Comparison of ENCODE assay signal across 15 cellular contexts in genomic region chr5:14267166-14267838, GRCh38.
DNase-seq lines count a peak whose midpoint lies in the region; ATAC-seq and TF ChIP-seq lines count a peak whose summit lies in the region.
"Had no signal": no experiment of that assay in that cellular context is flagged by ENCODE, and none has a peak within 500 bp of the region (broad histone marks: within the 10 kb centered on the region; RNA-seq: fewer than 3 reads in every experiment).

No MANE protein-coding gene starts in this region.

- peak overlapping the region; percentile 50 for H3K4me3 Mint-ChIP-seq in neural crest cell
- H3K4me3 Mint-ChIP-seq: activated naive CD8-positive, alpha-beta T cell; IgD-negative memory B cell; nephron progenitor cell; T-cell had no signal

- no peak overlapping the region for H3K4me3 ChIP-seq in choroid plexus epithelial cell (ENCODE audit: low read depth, low read length)

- H3K36me3 Mint-ChIP-seq in neural crest cell (ENCODE audit: low read depth), result no peaks in the 10 kb centered on the region
- H3K36me3 Mint-ChIP-seq: activated naive CD8-positive, alpha-beta T cell; IgD-negative memory B cell; T-cell had no signal

- no peaks in the 10 kb centered on the region for H3K27me3 Mint-ChIP-seq in neural crest cell (ENCODE audit: low read depth)
- H3K27me3 Mint-ChIP-seq: IgD-negative memory B cell had no signal

- no peak overlapping the region for H3K27ac Mint-ChIP-seq in neural crest cell (ENCODE audit: unreplicated experiment)
- H3K27ac Mint-ChIP-seq: activated naive CD8-positive, alpha-beta T cell; T-cell had no signal

- ATAC-seq in GM18861 (IDR thresholded peaks at IDR 0.05; ENCODE audit: unreplicated experiment), result no peak
- no peak for ATAC-seq in GM18520 (IDR thresholded peaks at IDR 0.05; ENCODE audit: unreplicated experiment)
- ATAC-seq: T-cell had no signal

- H3K9me3 Mint-ChIP-seq in neural crest cell, result no peaks in the 10 kb centered on the region
- H3K9me3 Mint-ChIP-seq: IgD-negative memory B cell, nephron progenitor cell, T-cell had no signal

- peaks cover 67% of the 10 kb centered on the region for H3K4me1 Mint-ChIP-seq in neural crest cell

- peak; percentile 65 for DNase-seq in ELF-1 (ENCODE audit: low read depth, low spot score)
- peak; percentile 48 for DNase-seq in NCI-H460 (ENCODE audit: extremely low read depth, low read depth)
- DNase-seq in choroid plexus epithelial cell (ENCODE audit: low read depth), result peak; percentile 55
- DNase-seq in neural crest cell (ENCODE audit: low read depth, low spot score), result no peak
- no peak for DNase-seq in activated CD4-positive, CD25-positive, alpha-beta regulatory T cell (lab: John Stamatoyannopoulos, UW)
- no peak for DNase-seq in GDM1 (lab: John Stamatoyannopoulos, UW)
- DNase-seq: activated CD8-positive, alpha-beta memory T cell treated with anti-CD3 and anti-CD28 coated beads for 24 hours; NCI-H510A treated with DMSO at 0.1 percent for 48 hours; nephron progenitor cell; stimulated activated CD4-positive, alpha-beta T cell treated with anti-CD3 and anti-CD28 coated beads, Interleukin-2, amount 100 ng/mL, for 48 hours; T-cell had no signal

- TF ChIP-seq CTCF in choroid plexus epithelial cell (conservative IDR thresholded peaks at IDR 0.05; ENCODE audit: low read depth, low read length) (peak; percentile 26), neural crest cell (conservative IDR thresholded peaks at IDR 0.05) (no peak)

Comparison
In these comparisons a context has a peak if more than half of its experiments do, and no peak if none do; other contexts are left out.
1. DNase-seq: peak in ELF-1 (single experiment), NCI-H460 (single experiment) and choroid plexus epithelial cell (single experiment); none in neural crest cell (single experiment), activated CD4-positive, CD25-positive, alpha-beta regulatory T cell (0 of 4) and GDM1 (single experiment).